In genomic region chr15:50424066-50424890, GRCh38 we compare ENCODE assay signal across 8 cellular contexts. TPM values are rescaled to one million over a fixed set of nuclear protein-coding genes. Genes with fewer than 3 reads are reported as not detected.
DNase-seq lines count a peak whose midpoint lies in the region; ATAC-seq lines count a peak whose summit lies in the region.

TSS of gene USP8 (plus strand) at chr15:50424405. CDS start at chr15:50439074, 14,669 bp downstream.

- H3K4ac ChIP-seq in mesenchymal stem cell (ENCODE audit: low read depth in 1 of 2, low read length in 2 of 2): peak within 1 kb of the TSS; percentile 49 to 75

- H3K27me3 ChIP-seq in NT2/D1 (ENCODE audit: insufficient read depth, insufficient read length) (no peaks in the 10 kb centered on the region), endocrine pancreas (ENCODE audit: control insufficient read depth, insufficient read depth, low read length) (no peaks in the 10 kb centered on the region), mesenchymal stem cell (ENCODE audit: control insufficient read depth in 1 of 2, insufficient read depth in 1 of 2, low read length in 2 of 2) (no peaks in the 10 kb centered on the region)

- H3K36me3 Mint-ChIP-seq in activated CD8-positive, alpha-beta memory T cell treated with anti-CD3 and anti-CD28 coated beads, Interleukin-2, amount 10 ng/mL, durations not matched to agents 7 days and 5 days: peaks cover 12% of the 10 kb centered on the region

- no peak within 1 kb of the TSS for H2BK120ac ChIP-seq in mesenchymal stem cell (ENCODE audit: low read depth, low read length)

- H3K18ac ChIP-seq in mesenchymal stem cell (ENCODE audit: low read depth in 1 of 2, low read length in 2 of 2): peak within 1 kb of the TSS; percentile 86 to 88

- H2AFZ ChIP-seq in mesenchymal stem cell (ENCODE audit: low read depth, low read length): peak within 1 kb of the TSS; percentile 65

- DNase-seq in COR-L47 (lab: John Stamatoyannopoulos, UW): peak; percentile 95
- DNase-seq in HUDEP-2 (lab: John Stamatoyannopoulos, UW; ENCODE audit: unreplicated experiment in 76 of 76): peak; percentile 23 to 97 (median 94)
- DNase-seq in NT2/D1 (ENCODE audit: low read depth, low spot score): peak; percentile 93
- DNase-seq in activated CD8-positive, alpha-beta memory T cell treated with anti-CD3 and anti-CD28 coated beads, Interleukin-2, amount 10 ng/mL, durations not matched to agents 7 days and 5 days: peak; percentile 96
- DNase-seq in mesenchymal stem cell: peak; percentile 97
- peak; percentile 85 for DNase-seq in stimulated activated CD8-positive, alpha-beta memory T cell treated with anti-CD3 and anti-CD28 coated beads, Interleukin-12 subunit alpha, Interleukin-12 subunit beta, amount 100 ng/mL, for 4 hours (ENCODE audit: low read depth)

- H3K36me3 ChIP-seq in NT2/D1 (ENCODE audit: insufficient read depth, insufficient read length, low read length): no peaks in the 10 kb centered on the region
- H3K36me3 ChIP-seq in endocrine pancreas (ENCODE audit: control insufficient read depth, insufficient read depth, low read length): no peaks in the 10 kb centered on the region
- peaks cover 3 to 12% of the 10 kb centered on the region in 2 experiments for H3K36me3 ChIP-seq in mesenchymal stem cell (ENCODE audit: control insufficient read depth in 1 of 2, insufficient read depth in 2 of 2, low read depth in 1 of 2, low read length in 2 of 2)

- peaks cover 27% of the 10 kb centered on the region for H3K4me1 Mint-ChIP-seq in activated CD8-positive, alpha-beta memory T cell treated with anti-CD3 and anti-CD28 coated beads, Interleukin-2, amount 10 ng/mL, durations not matched to agents 7 days and 5 days

- H3K27ac Mint-ChIP-seq in activated CD8-positive, alpha-beta memory T cell treated with anti-CD3 and anti-CD28 coated beads, Interleukin-2, amount 10 ng/mL, durations not matched to agents 7 days and 5 days: peak within 1 kb of the TSS; percentile 93

- H3K9ac ChIP-seq in NT2/D1 (ENCODE audit: insufficient read length, low read depth): peak within 1 kb of the TSS; percentile 94
- peak within 1 kb of the TSS; percentile 70 for H3K9ac ChIP-seq in endocrine pancreas (ENCODE audit: control insufficient read depth, insufficient read depth, low read length)
- peak within 1 kb of the TSS; percentile 98 for H3K9ac ChIP-seq in mesenchymal stem cell (ENCODE audit: low read length)

- no peaks in the 10 kb centered on the region for H3K9me3 Mint-ChIP-seq in activated CD8-positive, alpha-beta memory T cell treated with anti-CD3 and anti-CD28 coated beads, Interleukin-2, amount 10 ng/mL, durations not matched to agents 7 days and 5 days (ENCODE audit: low read depth)

- no peaks in the 10 kb centered on the region for H3K9me3 ChIP-seq in NT2/D1 (ENCODE audit: insufficient read depth, low read length)
- no peaks in the 10 kb centered on the region for H3K9me3 ChIP-seq in endocrine pancreas (ENCODE audit: control insufficient read depth, low read length)
- no peaks in the 10 kb centered on the region for H3K9me3 ChIP-seq in mesenchymal stem cell (ENCODE audit: control insufficient read depth, low read length)

- no peak within 1 kb of the TSS for H3K14ac ChIP-seq in mesenchymal stem cell (ENCODE audit: low read length in 2 of 2)

- peak within 1 kb of the TSS; percentile 79 for H3K27ac ChIP-seq in mesenchymal stem cell (ENCODE audit: low read length, poor library complexity, severe bottlenecking)

- no peaks in the 10 kb centered on the region for H3K79me1 ChIP-seq in mesenchymal stem cell (replicated peaks; ENCODE audit: low read length, poor library complexity, severe bottlenecking)

- peak within 1 kb of the TSS; percentile 96 for H4K91ac ChIP-seq in mesenchymal stem cell (ENCODE audit: low read length)

- H2BK5ac ChIP-seq in mesenchymal stem cell (ENCODE audit: low read depth, low read length, poor library complexity, severe bottlenecking): no peak within 1 kb of the TSS

- no peak within 1 kb of the TSS for H2BK12ac ChIP-seq in mesenchymal stem cell (ENCODE audit: low read length in 2 of 2)

- peak; percentile 94 for ATAC-seq in GM21381 (IDR thresholded peaks at IDR 0.05; ENCODE audit: unreplicated experiment)
- peak; percentile 97 for ATAC-seq in activated CD8-positive, alpha-beta memory T cell treated with anti-CD3 and anti-CD28 coated beads, Interleukin-2, amount 10 ng/mL, durations not matched to agents 7 days and 5 days

- peak within 1 kb of the TSS; percentile 53 for H2AK5ac ChIP-seq in mesenchymal stem cell (ENCODE audit: low read length, severe bottlenecking)

- H3K4me2 ChIP-seq in mesenchymal stem cell (ENCODE audit: low read length, poor library complexity, severe bottlenecking): peak within 1 kb of the TSS; percentile 87

- H3K23ac ChIP-seq in mesenchymal stem cell (ENCODE audit: low read length in 2 of 2): no peak within 1 kb of the TSS

- under 1% methylated on average over 45 of the region's 55 CpGs for WGBS in mesenchymal stem cell

- no peaks in the 10 kb centered on the region for H3K27me3 Mint-ChIP-seq in activated CD8-positive, alpha-beta memory T cell treated with anti-CD3 and anti-CD28 coated beads, Interleukin-2, amount 10 ng/mL, durations not matched to agents 7 days and 5 days

- peak within 1 kb of the TSS; percentile 98 for H4K8ac ChIP-seq in mesenchymal stem cell (ENCODE audit: low read length)

- no peaks in the 10 kb centered on the region for H3K4me1 ChIP-seq in NT2/D1 (ENCODE audit: insufficient read depth, insufficient read length)
- H3K4me1 ChIP-seq in endocrine pancreas (ENCODE audit: control insufficient read depth, insufficient read depth, low read length): peaks cover 6% of the 10 kb centered on the region
- H3K4me1 ChIP-seq in mesenchymal stem cell (ENCODE audit: control insufficient read depth, insufficient read depth, low read depth, low read length): peaks cover 7% of the 10 kb centered on the region

- peak within 1 kb of the TSS; percentile 96 for H3K4me3 Mint-ChIP-seq in activated CD8-positive, alpha-beta memory T cell treated with anti-CD3 and anti-CD28 coated beads, Interleukin-2, amount 10 ng/mL, durations not matched to agents 7 days and 5 days

- H3K4me3 ChIP-seq in NT2/D1 (ENCODE audit: insufficient read length, low read depth): peak within 1 kb of the TSS; percentile 94
- H3K4me3 ChIP-seq in endocrine pancreas (ENCODE audit: control insufficient read depth, insufficient read depth, low read length): peak within 1 kb of the TSS; percentile 91
- peak within 1 kb of the TSS; percentile 83 to 99 for H3K4me3 ChIP-seq in mesenchymal stem cell (ENCODE audit: insufficient read depth in 1 of 2, low read depth in 1 of 2, low read length in 2 of 2)

- H2BK15ac ChIP-seq in mesenchymal stem cell (ENCODE audit: low read depth, poor library complexity, severe bottlenecking): no peak within 1 kb of the TSS

- CTCF ChIA-PET in activated CD8-positive, alpha-beta memory T cell treated with anti-CD3 and anti-CD28 coated beads, Interleukin-2, amount 10 ng/mL, durations not matched to agents 7 days and 5 days (lab: Charles Lee): interaction anchor here (0.8 to 1.4 kb wide), 7 partner anchors 65 to 242 kb away, joined by 3 to 7 read pairs (median 4); partner anchors contain the start of genes GABPB1 and SLC27A2

RNA-seq across cellular contexts. Expression of gene USP8, which starts in this region (rescaled TPM):
- total RNA-seq in activated CD8-positive, alpha-beta memory T cell treated with anti-CD3 and anti-CD28 coated beads, Interleukin-2, amount 10 ng/mL, durations not matched to agents 7 days and 5 days: 10 to 100 TPM; 54.1 to 58.2 TPM
- polyA plus RNA-seq in mesenchymal stem cell (2013, experiment 1 of 2): 40.9 TPM
- 42.1 TPM for polyA plus RNA-seq in mesenchymal stem cell (2013, experiment 2 of 2)

Comparison
In these comparisons a context has a peak if more than half of its experiments do, and no peak if none do; other contexts are left out.
1. Peak in every context shown above with its lines: DNase-seq, ATAC-seq, H3K4me3 ChIP-seq and H3K27ac ChIP-seq.